Comparison of ENCODE assay signal across 8 cellular contexts in the genomic region with DNA sequence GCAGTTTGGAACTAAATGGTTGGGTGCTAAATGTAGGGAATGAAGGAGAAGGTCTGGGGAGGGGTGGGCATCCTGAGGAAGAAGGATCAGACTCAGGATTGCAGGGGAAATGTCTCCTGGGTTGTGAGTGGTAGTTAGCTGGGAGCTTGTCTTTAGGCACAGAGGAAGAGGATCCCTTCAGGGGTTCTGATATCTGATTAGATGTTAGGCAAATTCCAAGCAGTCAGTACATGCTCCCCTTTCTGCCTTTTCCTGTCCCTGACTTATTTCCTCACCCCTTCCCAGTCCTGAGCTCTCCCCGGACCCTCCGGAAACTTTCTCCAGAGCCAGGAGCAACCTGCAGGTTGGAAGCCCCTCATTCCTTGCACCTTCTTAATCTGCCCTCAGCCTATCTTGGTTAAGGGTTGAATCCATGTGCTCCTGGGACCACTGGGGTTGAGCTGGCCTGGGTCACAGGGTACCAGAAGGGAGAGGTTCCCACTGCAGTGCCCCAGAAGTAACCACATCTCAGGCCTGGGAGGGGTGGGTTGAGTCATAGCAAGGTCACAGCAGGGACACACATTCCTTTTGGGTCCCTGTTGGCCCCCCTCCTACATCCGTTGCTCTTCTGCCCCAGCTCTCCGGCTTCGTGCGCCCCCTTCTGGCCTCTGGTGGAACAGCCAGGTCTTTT. TPM values are rescaled to one million over a fixed set of nuclear protein-coding genes. Genes with fewer than 3 reads are reported as not detected.
DNase-seq lines count a peak whose midpoint lies in the region; ATAC-seq, FAIRE-seq and TF ChIP-seq lines count a peak whose summit lies in the region.

No MANE protein-coding gene starts in this region.

- no peaks in the 10 kb centered on the region for H3K36me3 ChIP-seq in astrocyte (ENCODE audit: insufficient read depth, low read length)
- H3K36me3 ChIP-seq in uterus, result no peaks in the 10 kb centered on the region

- peaks cover 25% of the 10 kb centered on the region for H3K27me3 Mint-ChIP-seq in astrocyte (ENCODE audit: low read depth, unreplicated experiment)

- H2AFZ ChIP-seq in astrocyte (ENCODE audit: low read depth, low read length), result peak overlapping the region; percentile 85

- peaks cover 2% of the 10 kb centered on the region for H3K9me3 Mint-ChIP-seq in astrocyte (ENCODE audit: unreplicated experiment)

- intact Hi-C loops in uterus (cut with DNase I; ENCODE audit: low total_unique reads), result loop anchor here (2.0 kb wide), 1 partner anchor 32 kb away; no protein-coding TSS in a partner anchor

- H3K36me3 Mint-ChIP-seq in astrocyte (ENCODE audit: low read depth, unreplicated experiment), result no peaks in the 10 kb centered on the region

- peak overlapping the region; percentile 85 for H3K4me3 Mint-ChIP-seq in astrocyte (ENCODE audit: unreplicated experiment)

- peak overlapping the region; percentile 65 for H3K4me3 ChIP-seq in astrocyte (ENCODE audit: insufficient read depth, low read depth, low read length)
- H3K4me3 ChIP-seq in uterus, result peak overlapping the region; percentile 60 to 80

- H3K79me2 ChIP-seq in astrocyte (ENCODE audit: insufficient read depth, low read length), result no peaks in the 10 kb centered on the region

- TF ChIP-seq POLR2A in GM12892 (IDR thresholded peaks at IDR 0.05; ENCODE audit: low read depth, low read length) (no peak), uterus (IDR thresholded peaks at IDR 0.05) (peak in 1 of 2 donors; percentile 24)

- TF ChIP-seq CTCF in astrocyte (IDR thresholded peaks at IDR 0.05; ENCODE audit: insufficient read depth, low read depth, low read length) (peak; percentile 93), uterus (IDR thresholded peaks at IDR 0.05) (peak; percentile 94 to 100 (median 96))

- peak; percentile 71 for DNase-seq in GM12892 (ENCODE audit: insufficient read length)
- peak; percentile 34 to 46 for DNase-seq in NCI-H1930 (lab: John Stamatoyannopoulos, UW)
- DNase-seq in T-helper 22 cell (ENCODE audit: low read depth), result peak; percentile 67
- peak; percentile 93 for DNase-seq in astrocyte (ENCODE audit: low read depth)
- DNase-seq in hepatic stellate cell (ENCODE audit: low spot score), result peak; percentile 99
- peak; percentile 89 for DNase-seq in retina
- peak; percentile 95 to 96 for DNase-seq in uterus

- peaks cover 23% of the 10 kb centered on the region for H3K4me1 Mint-ChIP-seq in astrocyte (ENCODE audit: low read depth, unreplicated experiment)

- peak; percentile 38 for FAIRE-seq in GM12892 (lab: Jason Lieb, UNC)
- peak; percentile 65 for FAIRE-seq in astrocyte (lab: Jason Lieb, UNC)

- H3K9ac ChIP-seq in astrocyte (ENCODE audit: low read length), result peak overlapping the region; percentile 82

- H3K9me3 ChIP-seq in astrocyte (ENCODE audit: insufficient read depth, low read depth, low read length) (no peaks in the 10 kb centered on the region), uterus (no peaks in the 10 kb centered on the region)

- H3K27ac ChIP-seq in astrocyte (ENCODE audit: low read depth, low read length) (peak overlapping the region; percentile 88), uterus (peak overlapping the region; percentile 94 to 95)

- H3K27me3 ChIP-seq in astrocyte (ENCODE audit: insufficient read depth, low read length), result no peaks in the 10 kb centered on the region
- no peaks in the 10 kb centered on the region for H3K27me3 ChIP-seq in uterus

- no peak for ATAC-seq in GM19452 (IDR thresholded peaks at IDR 0.05; ENCODE audit: unreplicated experiment)

- peak overlapping the region; percentile 96 for H3K4me2 ChIP-seq in astrocyte (ENCODE audit: low read length)

- H3K27ac Mint-ChIP-seq in astrocyte (ENCODE audit: unreplicated experiment), result peak overlapping the region; percentile 70

- peaks cover 31% of the 10 kb centered on the region for H3K4me1 ChIP-seq in astrocyte (ENCODE audit: insufficient read depth, low read length)
- peaks cover 0 to 11% of the 10 kb centered on the region in 2 donors for H3K4me1 ChIP-seq in uterus

- H4K20me1 ChIP-seq in astrocyte (ENCODE audit: insufficient read depth, low read length), result no peaks in the 10 kb centered on the region

RNA-seq across cellular contexts. Expression of a gene that starts 1.6 kb away (rescaled TPM):
- not detected for polyA plus RNA-seq in GM12892 (2012; ENCODE audit: missing spikeins)
- total RNA-seq in astrocyte (20.8 and 26.3 TPM in 2 replicates), uterus (100 to 1,000 TPM in 3 of 4 donors, 10 to 100 TPM in 1; 48.7 to 762 (median 252) TPM)

RNA-seq across cellular contexts. Expression of a gene that starts 4.2 kb away (rescaled TPM):
- polyA plus RNA-seq in GM12892 (2012; ENCODE audit: missing spikeins), result not detected
- not detected in 2 replicates for total RNA-seq in astrocyte
- total RNA-seq in uterus, result under 1 TPM in 1 of 4 donors, not detected in 3; 0.82 TPM

RNA-seq across cellular contexts. Expression of a gene that starts 19.9 kb away (rescaled TPM):
- polyA plus RNA-seq in GM12892 (2012; ENCODE audit: missing spikeins), result 14.1 TPM
- total RNA-seq in astrocyte, result 21.8 and 22.8 TPM in 2 replicates
- 10 to 100 TPM; 15.9 to 75.5 (median 28.9) TPM for total RNA-seq in uterus

RNA-seq across cellular contexts. Expression of a gene that starts 49.3 kb away (rescaled TPM):
- 0.47 TPM for polyA plus RNA-seq in GM12892 (2012; ENCODE audit: missing spikeins)
- total RNA-seq in astrocyte, result 15.4 and 21.1 TPM in 2 replicates
- total RNA-seq in uterus, result 100 to 1,000 TPM in 2 of 4 donors, 10 to 100 TPM in 2; 64.0 to 394 (median 112) TPM

Comparison
In these comparisons a context has a peak if more than half of its experiments do, and no peak if none do; other contexts are left out.
1. DNase-seq: peak in every context shown above with its lines; median percentile 99 in hepatic stellate cell; 96 in uterus; 93 in astrocyte; 89 in retina; 71 in GM12892; 67 in T-helper 22 cell; 40 in NCI-H1930.